ENCODE assay signal across 9 cellular contexts in the genomic region with DNA sequence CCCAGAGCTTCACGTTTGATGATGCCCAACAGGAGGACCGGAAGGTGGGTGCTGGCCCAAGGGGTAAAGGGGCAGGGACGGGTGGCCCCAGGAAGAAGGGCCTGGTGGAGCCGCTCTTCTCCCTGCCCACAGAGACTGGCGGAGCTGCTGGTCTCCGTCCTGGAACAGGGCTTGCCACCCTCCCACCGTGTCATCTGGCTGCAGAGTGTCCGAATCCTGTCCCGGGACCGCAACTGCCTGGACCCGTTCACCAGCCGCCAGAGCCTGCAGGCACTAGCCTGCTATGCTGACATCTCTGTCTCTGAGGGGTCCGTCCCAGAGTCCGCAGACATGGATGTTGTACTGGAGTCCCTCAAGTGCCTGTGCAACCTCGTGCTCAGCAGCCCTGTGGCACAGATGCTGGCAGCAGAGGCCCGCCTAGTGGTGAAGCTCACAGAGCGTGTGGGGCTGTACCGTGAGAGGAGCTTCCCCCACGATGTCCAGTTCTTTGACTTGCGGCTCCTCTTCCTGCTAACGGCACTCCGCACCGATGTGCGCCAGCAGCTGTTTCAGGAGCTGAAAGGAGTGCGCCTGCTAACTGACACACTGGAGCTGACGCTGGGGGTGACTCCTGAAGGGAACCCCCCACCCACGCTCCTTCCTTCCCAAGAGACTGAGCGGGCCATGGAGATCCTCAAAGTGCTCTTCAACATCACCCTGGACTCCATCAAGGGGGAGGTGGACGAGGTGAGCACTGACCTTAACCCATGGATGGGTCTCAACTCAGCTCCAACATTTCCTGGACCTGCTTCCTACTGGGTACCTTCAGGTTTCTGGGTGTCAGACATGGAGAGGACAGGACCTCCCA. TPM values are rescaled to one million over a fixed set of nuclear protein-coding genes. Genes with fewer than 3 reads are reported as not detected.
DNase-seq lines count a peak whose midpoint lies in the region; ATAC-seq, FAIRE-seq and TF ChIP-seq lines count a peak whose summit lies in the region.
"Had no signal": no experiment of that assay in that cellular context is flagged by ENCODE, and none has a peak within 500 bp of the region (broad histone marks: within the 10 kb centered on the region; RNA-seq: fewer than 3 reads in every experiment).

No MANE protein-coding gene starts in this region.

- FAIRE-seq in H1 (lab: Jason Lieb, UNC), result no peak

- H3K36me3 ChIP-seq in CD4-positive, alpha-beta memory T cell (ENCODE audit: insufficient read depth, low read length), result peaks cover 66% of the 10 kb centered on the region
- H3K36me3 ChIP-seq in H1 (ENCODE audit: control insufficient read depth in 2 of 4, insufficient read depth in 4 of 4, low read length in 3 of 4) (peaks cover 32 to 53% (median 41%) of the 10 kb centered on the region in 4 experiments), neural cell (ENCODE audit: insufficient read depth, low read length) (no peaks in the 10 kb centered on the region)

- H3K23me2 ChIP-seq in H1 (ENCODE audit: low read depth, low read length), result peaks cover 22% of the 10 kb centered on the region

- H3K9me2 ChIP-seq in neural cell (ENCODE audit: insufficient read depth, low read length), result no peaks in the 10 kb centered on the region

- POLR2A ChIA-PET in CD4-positive, alpha-beta memory T cell (lab: Charles Lee; ENCODE audit: partially characterized antibody), result interaction anchor here (0.8 to 5.2 kb wide), 15 partner anchors 14 to 366 kb away, joined by 3 to 144 read pairs (median 11); a partner anchor contains a TSS
- POLR2A ChIA-PET in H1 (lab: Charles Lee; ENCODE audit: partially characterized antibody), result interaction anchor here (1.2 to 2.3 kb wide), 6 partner anchors 9 to 146 kb away, joined by 3 to 9 read pairs (median 4); no protein-coding TSS in a partner anchor

- H3K79me2 ChIP-seq in H1 (ENCODE audit: control insufficient read depth in 1 of 2, insufficient read depth in 2 of 2, low read length in 2 of 2), result peaks cover 0 to 31% of the 10 kb centered on the region in 2 experiments; a peak in 3 of 4 replicates
- H3K79me2 ChIP-seq in neural cell (replicated peaks; ENCODE audit: insufficient read depth, low read length), result peaks cover 30% of the 10 kb centered on the region

- ATAC-seq in HG02852 (IDR thresholded peaks at IDR 0.05; ENCODE audit: unreplicated experiment) (no peak), GM21786 (IDR thresholded peaks at IDR 0.05; ENCODE audit: unreplicated experiment) (no peak), HG03175 (IDR thresholded peaks at IDR 0.05; ENCODE audit: unreplicated experiment) (no peak), GM18861 (IDR thresholded peaks at IDR 0.05; ENCODE audit: unreplicated experiment) (no peak)

- no peak for DNase-seq in CD4-positive, alpha-beta memory T cell
- DNase-seq in NB4 (ENCODE audit: low read depth) (peak; percentile 28), H1 (ENCODE audit: low read depth in 1 of 2, low spot score in 2 of 2) (no peak)

- no peak overlapping the region for H2BK12ac ChIP-seq in H1 (ENCODE audit: low read depth, low read length)

- no peak for TF ChIP-seq EP300 in H1 (IDR thresholded peaks at IDR 0.05; ENCODE audit: borderline replicate concordance in 1 of 2, low read depth in 2 of 2, low read length in 2 of 2)
- no peak for TF ChIP-seq EP300 in neural cell (conservative IDR thresholded peaks at IDR 0.05; ENCODE audit: poor library complexity, severe bottlenecking)

- no peaks in the 10 kb centered on the region for H3K27me3 Mint-ChIP-seq in CD4-positive, alpha-beta memory T cell

- intact Hi-C loops in CD4-positive, alpha-beta memory T cell (cut with micrococcal nuclease), result no loop called here

- CTCF ChIA-PET in CD4-positive, alpha-beta memory T cell (lab: Charles Lee; ENCODE audit: partially characterized antibody), result no interaction called here
- CTCF ChIA-PET in H1 (lab: Charles Lee; ENCODE audit: partially characterized antibody), result interaction anchor here (0.6 to 1.3 kb wide), 4 partner anchors 37 to 277 kb away, joined by 3 read pairs; a partner anchor contains a TSS

- no peak overlapping the region for H2BK5ac ChIP-seq in H1 (ENCODE audit: low read depth, low read length)

- H4K20me1 ChIP-seq in H1 (replicated peaks in 1 of 2; ENCODE audit: control insufficient read depth in 1 of 2, insufficient read depth in 2 of 2, low read length in 2 of 2), result peaks cover 0 to 25% of the 10 kb centered on the region in 2 experiments
- H4K20me1 ChIP-seq in neural cell (ENCODE audit: insufficient read depth), result peaks cover 3% of the 10 kb centered on the region

- H3K4me2 ChIP-seq in H1 (ENCODE audit: insufficient read depth in 1 of 2, low read depth in 2 of 2, low read length in 2 of 2) (peak overlapping the region; percentile 97 to 100), neural cell (ENCODE audit: low read length) (peak overlapping the region; percentile 65)

- peak overlapping the region; percentile 98 for H3K27ac ChIP-seq in CD4-positive, alpha-beta memory T cell (ENCODE audit: low read depth, low read length)
- no peak overlapping the region for H3K27ac ChIP-seq in H1 (ENCODE audit: low read depth, low read length)
- peak overlapping the region; percentile 96 for H3K27ac ChIP-seq in neural cell (ENCODE audit: low read length)

- H2AFZ ChIP-seq in H1 (ENCODE audit: low read length) (no peak overlapping the region), neural cell (ENCODE audit: low read depth, low read length) (no peak overlapping the region)

- no peaks in the 10 kb centered on the region for H3K27me3 ChIP-seq in CD4-positive, alpha-beta memory T cell (ENCODE audit: insufficient read depth, low read length)
- H3K27me3 ChIP-seq in H1 (replicated peaks in 1 of 4; ENCODE audit: control insufficient read depth in 3 of 4, extremely low read depth in 1 of 4, insufficient read depth in 3 of 4, low read length in 3 of 4) (no peaks in the 10 kb centered on the region), neural cell (ENCODE audit: insufficient read depth, low read depth, low read length) (no peaks in the 10 kb centered on the region)

- no peaks in the 10 kb centered on the region for H3F3A ChIP-seq in neural cell (ENCODE audit: insufficient read depth, low read length, poor library complexity, severe bottlenecking)

- H3K4me1 Mint-ChIP-seq in CD4-positive, alpha-beta memory T cell, result peaks cover 11 to 54% (median 33%) of the 10 kb centered on the region in 4 donors

- no peak overlapping the region for H2BK120ac ChIP-seq in H1 (replicated peaks; ENCODE audit: low read depth, low read length)

- no peak overlapping the region for H3K14ac ChIP-seq in H1 (ENCODE audit: insufficient read length)

- H3K56ac ChIP-seq in H1 (replicated peaks; ENCODE audit: insufficient read length, low read depth, low read length), result no peak overlapping the region

- H3K4me1 ChIP-seq in CD4-positive, alpha-beta memory T cell (ENCODE audit: insufficient read depth, low read length), result peaks cover 39% of the 10 kb centered on the region
- H3K4me1 ChIP-seq in H1 (replicated peaks in 1 of 4; ENCODE audit: control insufficient read depth in 3 of 4, insufficient read depth in 4 of 4, low read length in 3 of 4), result peaks cover 0 to 23% (median 9%) of the 10 kb centered on the region in 4 experiments; a peak in 5 of 7 replicates

- H3K23ac ChIP-seq in H1 (ENCODE audit: insufficient read length), result no peak overlapping the region

- H3K4ac ChIP-seq in H1 (replicated peaks; ENCODE audit: insufficient read length, low read depth, low read length), result no peak overlapping the region

- TF ChIP-seq CTCF in NB4 (IDR thresholded peaks at IDR 0.05; ENCODE audit: low read depth, low read length) (no peak), H1 (IDR thresholded peaks at IDR 0.05; ENCODE audit: control extremely low read depth in 1 of 3, insufficient read depth in 1 of 3, low read depth in 1 of 3, low read length in 3 of 3) (no peak), neural cell (IDR thresholded peaks at IDR 0.05; ENCODE audit: poor library complexity, severe bottlenecking) (no peak)

- WGBS in H1 (ENCODE audit: extremely low coverage in 1 of 2, insufficient coverage in 1 of 2, insufficient read length in 1 of 2, insufficient replicate concordance in 2 of 2, low coverage in 1 of 2, low lambda C conversion rate in 2 of 2, missing lambda C conversion rate in 1 of 2), 2 experiments, result 79% methylated on average over 24 of the region's 29 CpGs; no CpG with 5 or more reads in 1 of the 2 experiments

- TF ChIP-seq RAD21 in H1 (IDR thresholded peaks at IDR 0.05 in 1 of 2, conservative IDR thresholded peaks at IDR 0.05 in 1 of 2; ENCODE audit: low read depth in 2 of 2, low read length in 2 of 2) (no peak), neural cell (conservative IDR thresholded peaks at IDR 0.05) (no peak)

- TF ChIP-seq POLR2A in NB4 (IDR thresholded peaks at IDR 0.05; ENCODE audit: extremely low read depth, insufficient read length) (no peak), H1 (IDR thresholded peaks at IDR 0.05; ENCODE audit: control extremely low read depth in 1 of 2, low read depth in 2 of 2, low read length in 2 of 2) (no peak)

- peak overlapping the region; percentile 94 to 100 (median 98) for H3K4me3 Mint-ChIP-seq in CD4-positive, alpha-beta memory T cell

- H3K27ac Mint-ChIP-seq in CD4-positive, alpha-beta memory T cell, result peak overlapping the region; percentile 74 to 100 (median 92)

- H4K91ac ChIP-seq in H1 (replicated peaks; ENCODE audit: insufficient read length, low read length), result no peak overlapping the region

- H3K18ac ChIP-seq in H1 (ENCODE audit: extremely low read depth, low read length), result no peak overlapping the region

- H2BK15ac ChIP-seq in H1 (ENCODE audit: low read length), result no peak overlapping the region

- peaks cover 0 to 3% (median 0%) of the 10 kb centered on the region in 8 donors for H3K9me3 Mint-ChIP-seq in CD4-positive, alpha-beta memory T cell

- H2BK20ac ChIP-seq in H1 (ENCODE audit: low read length), result no peak overlapping the region

- H4K5ac ChIP-seq in H1 (ENCODE audit: insufficient read length, low read depth, low read length), result no peak overlapping the region

- H3K9me3 ChIP-seq in CD4-positive, alpha-beta memory T cell (ENCODE audit: control insufficient read depth in 1 of 2, low read length in 2 of 2), result no peaks in the 10 kb centered on the region
- H3K9me3 ChIP-seq in H1 (ENCODE audit: insufficient read depth in 2 of 2, low read depth in 1 of 2, low read length in 1 of 2) (no peaks in the 10 kb centered on the region), neural cell (ENCODE audit: low read length) (no peaks in the 10 kb centered on the region)

- H4K8ac ChIP-seq in H1 (ENCODE audit: extremely low read depth, insufficient read depth, low read length), result no peak overlapping the region; the same call in 1 of the 2 replicates

- peaks cover 20 to 72% of the 10 kb centered on the region in 2 donors for H3K36me3 Mint-ChIP-seq in CD4-positive, alpha-beta memory T cell

- H3K9ac ChIP-seq in H1 (replicated peaks in 1 of 4; ENCODE audit: extremely low read depth in 1 of 4, low read depth in 3 of 4, low read length in 3 of 4) (peak overlapping the region; percentile 31 to 69 (median 58); a peak in 6 of 7 replicates), neural cell (ENCODE audit: low read length) (peak overlapping the region; percentile 98)

- peaks cover 11% of the 10 kb centered on the region for H3K79me1 ChIP-seq in H1 (ENCODE audit: low read depth, low read length)

- H2AK5ac ChIP-seq in H1 (ENCODE audit: low read depth, low read length), result 0 out of 2 replicates have a peak overlapping the region, but pooled peaks have one; percentile 24

- H3K4me3 ChIP-seq in CD4-positive, alpha-beta memory T cell (ENCODE audit: low read length in 2 of 2), result peak overlapping the region; percentile 57 to 95
- H3K4me3 ChIP-seq in NB4 (ENCODE audit: low read depth, low read length) (peak overlapping the region; percentile 76), H1 (ENCODE audit: extremely low read depth in 1 of 4, insufficient read depth in 2 of 4, low read depth in 3 of 4, low read length in 4 of 4) (peak overlapping the region; percentile 85 to 89 (median 87)), neural cell (ENCODE audit: low read length) (peak overlapping the region; percentile 97)

RNA-seq across cellular contexts. Expression of a gene that starts 2.0 kb away (rescaled TPM):
- 100 to 1,000 TPM in 1 of 2 experiments, 10 to 100 TPM in 1; 96.7 to 111 TPM for total RNA-seq in CD4-positive, alpha-beta memory T cell
- polyA plus RNA-seq in CD4-positive, alpha-beta memory T cell, result 100 to 1,000 TPM in 1 of 2 donors, 10 to 100 TPM in 1; 91.2 to 106 TPM
- total RNA-seq in H1 (2021; fragmentation: NEBNext Ultra II Directional; extraction: Animal tissue kit (Norgen Biotek cat#: 25700)), result 67.0 and 76.7 TPM in 2 replicates
- polyA plus RNA-seq in H1 (2011; rRNA removed), result 105 and 123 TPM in 2 replicates
- 82.4 TPM for polyA plus RNA-seq in H1 (2011; cell fraction: cytosol; rRNA removed)
- 234 TPM for polyA plus RNA-seq in H1 (2011; cell fraction: nucleus; rRNA removed)
- polyA plus RNA-seq in H1 (2012, experiment 1 of 2), result 49.0 to 68.8 TPM (median 62.1 TPM) in 4 replicates
- polyA plus RNA-seq in H1 (2012, experiment 2 of 2), result 53.7 TPM
- polyA plus RNA-seq in H1 (2013, experiment 1 of 2), result 37.2 TPM
- polyA plus RNA-seq in H1 (2013, experiment 2 of 2), result 43.2 TPM
- 82.0 and 141 TPM in 2 replicates for polyA minus RNA-seq in H1 (2011; rRNA and poly(A)+ RNA removed)
- polyA minus RNA-seq in H1 (2011; cell fraction: cytosol; rRNA and poly(A)+ RNA removed), result 42.5 TPM
- 82.7 TPM for polyA minus RNA-seq in H1 (2011; cell fraction: nucleus; rRNA and poly(A)+ RNA removed)
- polyA plus RNA-seq in neural cell, result 128 and 152 TPM in 2 replicates
- polyA minus RNA-seq in neural cell, result 66.2 and 82.0 TPM in 2 replicates

RNA-seq across cellular contexts. Expression of a gene that starts 2.3 kb away (rescaled TPM):
- total RNA-seq in CD4-positive, alpha-beta memory T cell, result 100 to 1,000 TPM; 122 to 129 TPM
- 10 to 100 TPM; 61.9 to 64.5 TPM for polyA plus RNA-seq in CD4-positive, alpha-beta memory T cell
- total RNA-seq in H1 (2021; fragmentation: NEBNext Ultra II Directional; extraction: Animal tissue kit (Norgen Biotek cat#: 25700)), result 37.9 and 40.2 TPM in 2 replicates
- 61.9 and 71.1 TPM in 2 replicates for polyA plus RNA-seq in H1 (2011; rRNA removed)
- 41.0 TPM for polyA plus RNA-seq in H1 (2011; cell fraction: cytosol; rRNA removed)
- polyA plus RNA-seq in H1 (2011; cell fraction: nucleus; rRNA removed), result 69.5 TPM
- 26.7 to 37.3 TPM (median 33.5 TPM) in 4 replicates for polyA plus RNA-seq in H1 (2012, experiment 1 of 2)
- 31.1 TPM for polyA plus RNA-seq in H1 (2012, experiment 2 of 2)
- polyA plus RNA-seq in H1 (2013, experiment 1 of 2), result 21.9 TPM
- polyA plus RNA-seq in H1 (2013, experiment 2 of 2), result 22.9 TPM
- polyA minus RNA-seq in H1 (2011; rRNA and poly(A)+ RNA removed), result 54.1 and 75.4 TPM in 2 replicates
- 20.7 TPM for polyA minus RNA-seq in H1 (2011; cell fraction: cytosol; rRNA and poly(A)+ RNA removed)
- polyA minus RNA-seq in H1 (2011; cell fraction: nucleus; rRNA and poly(A)+ RNA removed), result 64.7 TPM
- polyA plus RNA-seq in neural cell, result 6.7 and 7.6 TPM in 2 replicates
- polyA minus RNA-seq in neural cell, result 7.8 and 9.8 TPM in 2 replicates

RNA-seq across cellular contexts. Expression of a gene that starts 16.6 kb away (rescaled TPM):
- total RNA-seq in CD4-positive, alpha-beta memory T cell, result not detected
- not detected for polyA plus RNA-seq in CD4-positive, alpha-beta memory T cell
- total RNA-seq in H1 (2021; fragmentation: NEBNext Ultra II Directional; extraction: Animal tissue kit (Norgen Biotek cat#: 25700)), result not detected in 2 replicates
- not detected in 2 replicates for polyA plus RNA-seq in H1 (2011; rRNA removed)
- not detected for polyA plus RNA-seq in H1 (2011; cell fraction: cytosol; rRNA removed)
- not detected for polyA plus RNA-seq in H1 (2011; cell fraction: nucleus; rRNA removed)
- not detected in 4 replicates for polyA plus RNA-seq in H1 (2012, experiment 1 of 2)
- polyA plus RNA-seq in H1 (2012, experiment 2 of 2), result not detected
- not detected for polyA plus RNA-seq in H1 (2013, experiment 1 of 2)
- not detected for polyA plus RNA-seq in H1 (2013, experiment 2 of 2)
- polyA minus RNA-seq in H1 (2011; rRNA and poly(A)+ RNA removed), result not detected in 2 replicates
- polyA minus RNA-seq in H1 (2011; cell fraction: cytosol; rRNA and poly(A)+ RNA removed), result not detected
- not detected for polyA minus RNA-seq in H1 (2011; cell fraction: nucleus; rRNA and poly(A)+ RNA removed)
- polyA plus RNA-seq in neural cell, result not detected in 2 replicates
- not detected in 2 replicates for polyA minus RNA-seq in neural cell
- total RNA-seq: M059J had no signal

RNA-seq across cellular contexts. Expression of a gene that starts 26.6 kb away (rescaled TPM):
- 10 to 100 TPM; 26.5 to 30.7 TPM for total RNA-seq in CD4-positive, alpha-beta memory T cell
- 10 to 100 TPM; 11.2 to 11.6 TPM for polyA plus RNA-seq in CD4-positive, alpha-beta memory T cell
- 14.3 and 14.6 TPM in 2 replicates for total RNA-seq in H1 (2021; fragmentation: NEBNext Ultra II Directional; extraction: Animal tissue kit (Norgen Biotek cat#: 25700))
- polyA plus RNA-seq in H1 (2011; rRNA removed) (21.6 and 25.5 TPM in 2 replicates), neural cell (32.9 and 38.8 TPM in 2 replicates)
- 27.9 TPM for polyA plus RNA-seq in H1 (2011; cell fraction: cytosol; rRNA removed)
- 29.0 TPM for polyA plus RNA-seq in H1 (2011; cell fraction: nucleus; rRNA removed)
- polyA plus RNA-seq in H1 (2012, experiment 1 of 2), result 21.5 to 23.2 TPM (median 22.7 TPM) in 4 replicates
- polyA plus RNA-seq in H1 (2012, experiment 2 of 2), result 13.5 TPM
- 10.0 TPM for polyA plus RNA-seq in H1 (2013, experiment 1 of 2)
- polyA plus RNA-seq in H1 (2013, experiment 2 of 2), result 9.4 TPM
- 13.7 and 14.4 TPM in 2 replicates for polyA minus RNA-seq in H1 (2011; rRNA and poly(A)+ RNA removed)
- 8.9 TPM for polyA minus RNA-seq in H1 (2011; cell fraction: cytosol; rRNA and poly(A)+ RNA removed)
- polyA minus RNA-seq in H1 (2011; cell fraction: nucleus; rRNA and poly(A)+ RNA removed), result 11.6 TPM
- polyA minus RNA-seq in neural cell, result 13.3 and 15.3 TPM in 2 replicates

RNA-seq across cellular contexts. Expression of a gene that starts 27.3 kb away (rescaled TPM):
- total RNA-seq in CD4-positive, alpha-beta memory T cell, result 100 to 1,000 TPM in 1 of 2 experiments, 10 to 100 TPM in 1; 99.9 to 107 TPM
- 100 to 1,000 TPM; 179 to 247 TPM for polyA plus RNA-seq in CD4-positive, alpha-beta memory T cell
- 136 and 141 TPM in 2 replicates for total RNA-seq in H1 (2021; fragmentation: NEBNext Ultra II Directional; extraction: Animal tissue kit (Norgen Biotek cat#: 25700))
- polyA plus RNA-seq in H1 (2011; rRNA removed), result 121 and 130 TPM in 2 replicates
- 158 TPM for polyA plus RNA-seq in H1 (2011; cell fraction: cytosol; rRNA removed)
- polyA plus RNA-seq in H1 (2011; cell fraction: nucleus; rRNA removed), result 84.4 TPM
- polyA plus RNA-seq in H1 (2012, experiment 1 of 2), result 141 to 163 TPM (median 151 TPM) in 4 replicates
- polyA plus RNA-seq in H1 (2012, experiment 2 of 2), result 136 TPM
- 68.4 TPM for polyA plus RNA-seq in H1 (2013, experiment 1 of 2)
- 67.6 TPM for polyA plus RNA-seq in H1 (2013, experiment 2 of 2)
- polyA minus RNA-seq in H1 (2011; rRNA and poly(A)+ RNA removed), result 65.1 and 83.5 TPM in 2 replicates
- 37.7 TPM for polyA minus RNA-seq in H1 (2011; cell fraction: cytosol; rRNA and poly(A)+ RNA removed)
- polyA minus RNA-seq in H1 (2011; cell fraction: nucleus; rRNA and poly(A)+ RNA removed), result 35.1 TPM
- polyA plus RNA-seq in neural cell, result 174 and 183 TPM in 2 replicates
- polyA minus RNA-seq in neural cell, result 88.4 and 105 TPM in 2 replicates
